Comparison of ENCODE assay signal across 8 cellular contexts in the genomic region with DNA sequence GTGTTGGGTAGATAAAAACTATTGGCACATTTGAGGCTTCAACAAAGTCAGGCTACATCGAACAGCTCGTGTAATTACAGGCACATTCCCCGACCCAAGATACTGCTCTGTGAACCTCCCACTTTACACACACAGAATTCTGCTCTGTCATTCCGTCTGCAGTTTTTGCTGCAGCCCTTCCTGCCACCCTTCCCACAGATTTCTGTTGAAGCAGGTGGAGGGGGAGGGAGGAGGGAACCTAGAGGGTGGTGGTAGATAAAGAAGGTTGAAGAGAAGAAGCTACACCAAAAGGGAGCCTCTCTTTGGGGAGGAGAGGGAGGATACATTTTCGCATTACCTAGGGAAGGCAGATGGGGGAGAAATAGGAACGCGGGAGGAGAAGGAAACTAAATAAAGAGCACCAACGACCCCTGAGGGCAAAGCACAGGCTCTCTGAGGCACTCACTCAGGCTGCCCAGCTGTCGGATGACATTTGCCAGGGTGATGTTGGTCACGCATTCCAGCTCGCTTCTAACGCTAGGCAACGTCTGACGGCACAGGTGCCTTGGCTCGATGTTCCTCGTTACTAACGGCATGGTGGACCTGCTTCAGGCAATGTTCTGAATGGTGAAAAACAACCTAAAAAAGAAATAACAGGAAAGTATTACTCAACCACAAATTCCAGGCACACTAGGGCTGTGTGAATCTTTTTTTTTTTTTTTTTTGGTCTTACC. TPM values are rescaled to one million over a fixed set of nuclear protein-coding genes. Genes with fewer than 3 reads are reported as not detected.
DNase-seq lines count a peak whose midpoint lies in the region.

No MANE protein-coding gene starts in this region.

- H3K4me3 ChIP-seq in GM23248 (no peak overlapping the region), SK-N-MC (peak overlapping the region; percentile 72), ectodermal cell (ENCODE audit: insufficient read depth, low read depth, low read length) (no peak overlapping the region), urinary bladder (ENCODE audit: low read depth, low read length) (no peak overlapping the region)

- peaks cover 7% of the 10 kb centered on the region; the same call in 1 of the 2 replicates for H3K36me3 ChIP-seq in GM23248 (ENCODE audit: low read depth)
- peaks cover 31% of the 10 kb centered on the region for H3K36me3 ChIP-seq in SK-N-MC (ENCODE audit: insufficient read depth, low read length)
- H3K36me3 ChIP-seq in ectodermal cell (ENCODE audit: control insufficient read depth, insufficient read depth, low read length) = peaks cover 2% of the 10 kb centered on the region
- H3K36me3 ChIP-seq in urinary bladder (ENCODE audit: insufficient read depth) = no peaks in the 10 kb centered on the region

- 27 to 32% methylated on average over 17 of the region's 17 CpGs for WGBS in GM23248 (ENCODE audit: low coverage in 1 of 2, low lambda C conversion rate in 2 of 2, missing lambda C conversion rate in 2 of 2), 2 experiments
- WGBS in ectodermal cell, 2 experiments = 47 to 52% methylated on average over 14 to 16 of the region's 17 CpGs
- WGBS in urinary bladder = 37% methylated on average over 17 of the region's 17 CpGs

- H3K4me2 ChIP-seq in GM23248 (ENCODE audit: unreplicated experiment) = peak overlapping the region; percentile 28

- DNase-seq in GM23248 (no peak), SK-N-MC (ENCODE audit: low read depth, low spot score) (no peak), myocyte (ENCODE audit: low read depth) (peak; percentile 90), cerebellar nuclear complex (lab: John Stamatoyannopoulos, UW) (no peak), A172 (ENCODE audit: low spot score) (no peak), NCI-H82 (lab: John Stamatoyannopoulos, UW) (no peak)

- in situ Hi-C loops in GM23248 (cut with MboI) = no loop called here

- H3K27ac ChIP-seq in GM23248 (peak overlapping the region; percentile 30; the same call in 1 of the 2 replicates), SK-N-MC (peak overlapping the region; percentile 92), ectodermal cell (ENCODE audit: insufficient read depth, low read depth, low read length, poor library complexity, severe bottlenecking) (peak overlapping the region; percentile 88), urinary bladder (ENCODE audit: low read depth) (peak overlapping the region; percentile 14)

- no peaks in the 10 kb centered on the region for H3K27me3 ChIP-seq in GM23248 (replicated peaks; ENCODE audit: insufficient read depth)
- no peaks in the 10 kb centered on the region for H3K27me3 ChIP-seq in ectodermal cell (ENCODE audit: control insufficient read depth, insufficient read depth, low read length, poor library complexity, severe bottlenecking)

- H3K9me2 ChIP-seq in GM23248 (ENCODE audit: insufficient read depth) = no peaks in the 10 kb centered on the region

- peak overlapping the region; percentile 45; the same call in 1 of the 2 replicates for H3K9ac ChIP-seq in GM23248
- peak overlapping the region; percentile 69 for H3K9ac ChIP-seq in SK-N-MC (ENCODE audit: insufficient read length)

- H4K20me1 ChIP-seq in GM23248 (ENCODE audit: insufficient read depth) = no peaks in the 10 kb centered on the region

- H3K9me3 ChIP-seq in GM23248 (ENCODE audit: low read depth) (no peaks in the 10 kb centered on the region), SK-N-MC (ENCODE audit: low read depth, low read length) (no peaks in the 10 kb centered on the region), ectodermal cell (ENCODE audit: control insufficient read depth, low read length) (no peaks in the 10 kb centered on the region)

- H3K79me2 ChIP-seq in GM23248 (ENCODE audit: insufficient read depth) = peaks cover 99% of the 10 kb centered on the region

- H2AFZ ChIP-seq in GM23248 = no peak overlapping the region

- H3F3A ChIP-seq in GM23248 (ENCODE audit: insufficient read depth) = no peaks in the 10 kb centered on the region

- H3K4me1 ChIP-seq in GM23248 (ENCODE audit: insufficient read depth) = peaks cover 36% of the 10 kb centered on the region
- H3K4me1 ChIP-seq in ectodermal cell (ENCODE audit: control insufficient read depth, insufficient read depth, low read length) = peaks cover 30% of the 10 kb centered on the region
- no peaks in the 10 kb centered on the region for H3K4me1 ChIP-seq in urinary bladder (ENCODE audit: insufficient read depth)

RNA-seq across cellular contexts. Expression of gene GPR3, which starts 36.0 kb away (rescaled TPM):
- total RNA-seq in GM23248 (2014; rRNA removed; shearing (Covaris generic)) = 0.32 and 0.38 TPM in 2 replicates
- polyA plus RNA-seq in GM23248 (2016; fragmentation: Nextera tagmentation; extraction: Ambion mirVana) (1.6 and 1.8 TPM in 2 replicates), urinary bladder (1.8 TPM)
- 5.3 TPM for polyA plus RNA-seq in ectodermal cell (2013, experiment 1 of 4)
- polyA plus RNA-seq in ectodermal cell (2013, experiment 2 of 4) = 5.1 TPM
- 4.2 TPM for polyA plus RNA-seq in ectodermal cell (2013, experiment 3 of 4)
- polyA plus RNA-seq in ectodermal cell (2013, experiment 4 of 4) = 4.3 TPM
- total RNA-seq in myocyte (0.16 and 0.72 TPM in 2 replicates), urinary bladder (0.16 TPM)
- polyA plus RNA-seq in myocyte (2012) = 0.74 TPM
- total RNA-seq in A172 (2014; rRNA removed; shearing (Covaris generic)) = 0.05 and 0.50 TPM in 2 replicates

RNA-seq across cellular contexts. Expression of gene CD164L2, which starts 45.3 kb away (rescaled TPM):
- not detected in 2 replicates for total RNA-seq in GM23248 (2014; rRNA removed; shearing (Covaris generic))
- not detected in 2 replicates for polyA plus RNA-seq in GM23248 (2016; fragmentation: Nextera tagmentation; extraction: Ambion mirVana)
- polyA plus RNA-seq in ectodermal cell (2013, experiment 1 of 4) = 2.0 TPM
- polyA plus RNA-seq in ectodermal cell (2013, experiment 2 of 4) = 1.8 TPM
- polyA plus RNA-seq in ectodermal cell (2013, experiment 3 of 4) = 1.7 TPM
- 2.7 TPM for polyA plus RNA-seq in ectodermal cell (2013, experiment 4 of 4)
- not detected in 2 replicates for total RNA-seq in myocyte
- not detected for polyA plus RNA-seq in myocyte (2012)
- total RNA-seq in urinary bladder = not detected
- 0.06 TPM for polyA plus RNA-seq in urinary bladder
- not detected in 2 replicates for total RNA-seq in A172 (2014; rRNA removed; shearing (Covaris generic))

RNA-seq across cellular contexts. Expression of gene FCN3, which starts 53.8 kb away (rescaled TPM):
- not detected in 2 replicates for total RNA-seq in GM23248 (2014; rRNA removed; shearing (Covaris generic))
- not detected in 2 replicates for polyA plus RNA-seq in GM23248 (2016; fragmentation: Nextera tagmentation; extraction: Ambion mirVana)
- polyA plus RNA-seq in ectodermal cell (2013, experiment 1 of 4) = not detected
- polyA plus RNA-seq in ectodermal cell (2013, experiment 2 of 4) = not detected
- 0.37 TPM for polyA plus RNA-seq in ectodermal cell (2013, experiment 3 of 4)
- polyA plus RNA-seq in ectodermal cell (2013, experiment 4 of 4) = not detected
- total RNA-seq in myocyte = not detected in 2 replicates
- polyA plus RNA-seq in myocyte (2012) = 0.15 TPM
- total RNA-seq in urinary bladder = not detected
- polyA plus RNA-seq in urinary bladder = 4.5 TPM
- total RNA-seq in A172 (2014; rRNA removed; shearing (Covaris generic)) = not detected in 2 replicates

Comparison
In these comparisons a context has a peak if more than half of its experiments do, and no peak if none do; other contexts are left out.
1. H3K27ac ChIP-seq: peak in every context shown above with its lines; median percentile 92 in SK-N-MC; 88 in ectodermal cell; 30 in GM23248; 14 in urinary bladder.